In the genomic region with DNA sequence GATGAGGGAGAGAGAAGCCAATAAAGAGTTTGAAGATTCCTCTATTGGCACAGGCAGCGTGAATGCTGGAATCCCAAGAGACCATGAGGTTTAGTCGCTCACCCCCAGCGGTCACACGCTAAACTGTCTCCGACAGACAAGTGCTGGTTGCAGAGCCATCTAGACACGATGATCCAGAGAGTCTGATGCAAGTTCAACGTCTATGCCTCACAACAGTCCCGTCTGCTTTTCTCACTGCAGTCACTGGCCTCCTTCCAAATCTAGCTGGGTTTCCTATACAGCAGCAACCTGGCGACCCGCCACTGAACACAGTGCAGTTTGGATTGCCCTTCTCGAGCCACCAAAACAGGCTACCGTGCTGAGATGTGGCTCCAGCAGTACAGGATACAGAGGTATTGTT, we compare ENCODE assay signal across 7 cellular contexts.
DNase-seq lines count a peak whose midpoint lies in the region; ATAC-seq lines count a peak whose summit lies in the region.

No MANE protein-coding gene starts in this region.

- ATAC-seq in GM19023 (IDR thresholded peaks at IDR 0.05; ENCODE audit: unreplicated experiment) (peak; percentile 53), HG02973 (IDR thresholded peaks at IDR 0.05; ENCODE audit: unreplicated experiment) (peak; percentile 41)

- peaks cover 29% of the 10 kb centered on the region for H3K4me1 ChIP-seq in SJSA1 (replicated peaks)

- no peak overlapping the region for H3K4me3 ChIP-seq in SJSA1

- no peaks in the 10 kb centered on the region for H3K36me3 ChIP-seq in SJSA1

- no peaks in the 10 kb centered on the region for H3K27me3 ChIP-seq in SJSA1 (replicated peaks)

- H3K9me3 ChIP-seq in SJSA1 (replicated peaks), result no peaks in the 10 kb centered on the region

- peak; percentile 22 to 53 for DNase-seq in SJSA1 (ENCODE audit: low read depth in 1 of 2, low spot score in 2 of 2)
- peak; percentile 31 for DNase-seq in occipital lobe (lab: John Stamatoyannopoulos, UW)
- DNase-seq in activated naive CD4-positive, alpha-beta T cell (lab: John Stamatoyannopoulos, UW), result no peak
- no peak for DNase-seq in activated CD8-positive, alpha-beta memory T cell treated with anti-CD3 and anti-CD28 coated beads, Interleukin-2, amount 50 U/mL, for 48 hours
- DNase-seq in NCI-H82 treated with DMSO at 0.1 percent for 48 hours (lab: John Stamatoyannopoulos, UW; ENCODE audit: unreplicated experiment), result no peak

- no peak overlapping the region for H3K27ac ChIP-seq in SJSA1

Comparison
In these comparisons a context has a peak if more than half of its experiments do, and no peak if none do; other contexts are left out.
1. DNase-seq: peak in SJSA1 (2 of 2) and occipital lobe (single experiment); none in activated naive CD4-positive, alpha-beta T cell (0 of 4), activated CD8-positive, alpha-beta memory T cell treated with anti-CD3 and anti-CD28 coated beads, Interleukin-2, amount 50 U/mL, for 48 hours (single experiment) and NCI-H82 treated with DMSO at 0.1 percent for 48 hours (single experiment).